In the genomic region with DNA sequence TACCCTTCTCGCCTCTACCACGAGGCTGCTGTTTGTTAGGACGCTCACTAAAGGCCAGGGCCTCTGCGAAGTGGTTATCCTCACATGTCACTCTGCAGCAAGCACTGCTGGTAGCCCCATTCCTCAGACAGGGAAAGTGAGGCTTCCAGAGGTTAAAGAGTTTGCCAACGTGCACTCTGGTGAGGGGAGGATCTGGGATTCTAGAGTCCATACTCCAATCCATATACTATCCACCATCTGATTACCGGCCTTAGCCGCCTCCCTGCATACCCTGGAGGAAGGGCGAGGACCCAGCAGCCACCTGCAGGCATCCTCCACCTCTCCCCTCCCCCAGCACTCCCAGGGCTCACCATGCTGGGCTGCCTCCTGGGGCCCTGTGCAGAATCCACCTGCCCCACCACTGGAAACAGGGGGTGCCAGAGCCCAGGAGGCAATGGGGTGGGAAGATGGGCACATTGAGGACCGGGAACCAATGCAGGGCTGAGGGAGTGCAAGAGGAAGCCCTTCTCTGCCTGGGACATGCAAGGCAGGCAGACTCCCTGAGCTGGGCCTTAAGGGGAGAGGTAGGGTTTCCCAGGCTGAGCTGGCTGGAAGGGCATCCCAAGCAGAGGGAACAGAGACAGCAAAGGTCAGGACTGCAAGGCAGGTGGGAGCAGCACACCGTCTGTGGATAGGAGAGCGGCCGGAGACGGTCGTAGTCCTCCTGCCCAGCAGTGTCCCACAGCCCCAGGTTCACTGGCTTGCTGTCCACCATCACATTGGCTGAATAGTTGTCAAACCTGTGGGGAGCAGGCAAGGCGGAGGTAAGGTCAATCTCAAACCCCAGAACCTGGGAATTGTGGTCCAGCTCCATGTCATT, we compare ENCODE assay signal across 17 cellular contexts. TPM values are rescaled to one million over a fixed set of nuclear protein-coding genes. Genes with fewer than 3 reads are reported as not detected.
DNase-seq lines count a peak whose midpoint lies in the region; ATAC-seq lines count a peak whose summit lies in the region.
"Had no signal": no experiment of that assay in that cellular context is flagged by ENCODE, and none has a peak within 500 bp of the region (broad histone marks: within the 10 kb centered on the region; RNA-seq: fewer than 3 reads in every experiment).

No MANE protein-coding gene starts in this region.

- H3K4me1 Mint-ChIP-seq in T-cell = peaks cover 94 to 99% (median 96%) of the 10 kb centered on the region in 3 donors
- peaks cover 87 to 89% of the 10 kb centered on the region in 2 donors for H3K4me1 Mint-ChIP-seq in effector memory CD8-positive, alpha-beta T cell (ENCODE audit: low read depth in 2 of 2)
- H3K4me1 Mint-ChIP-seq in stimulated activated naive CD8-positive, alpha-beta T cell treated with anti-CD3 and anti-CD28 coated beads, Interleukin-15, amount 100 ng/mL, for 72 hours = peaks cover 100% of the 10 kb centered on the region

- H3K4me3 Mint-ChIP-seq in T-cell = peak overlapping the region in 2 of 3 donors; percentile 57 to 97
- peak overlapping the region; percentile 82 to 83 for H3K4me3 Mint-ChIP-seq in effector memory CD8-positive, alpha-beta T cell
- H3K4me3 Mint-ChIP-seq in stimulated activated naive CD8-positive, alpha-beta T cell treated with anti-CD3 and anti-CD28 coated beads, Interleukin-15, amount 100 ng/mL, for 72 hours = peak overlapping the region; percentile 71 to 76

- H3K27me3 Mint-ChIP-seq in T-cell = no peaks in the 10 kb centered on the region
- no peaks in the 10 kb centered on the region for H3K27me3 Mint-ChIP-seq in effector memory CD8-positive, alpha-beta T cell
- no peaks in the 10 kb centered on the region for H3K27me3 Mint-ChIP-seq in stimulated activated naive CD8-positive, alpha-beta T cell treated with anti-CD3 and anti-CD28 coated beads, Interleukin-15, amount 100 ng/mL, for 72 hours

- H3K36me3 Mint-ChIP-seq in T-cell = peaks cover 37% of the 10 kb centered on the region
- peaks cover 88% of the 10 kb centered on the region for H3K36me3 Mint-ChIP-seq in effector memory CD8-positive, alpha-beta T cell (ENCODE audit: insufficient read depth)

- peak overlapping the region; percentile 97 to 99 for H3K27ac Mint-ChIP-seq in T-cell
- peak overlapping the region; percentile 98 to 99 for H3K27ac Mint-ChIP-seq in effector memory CD8-positive, alpha-beta T cell
- H3K27ac Mint-ChIP-seq in stimulated activated naive CD8-positive, alpha-beta T cell treated with anti-CD3 and anti-CD28 coated beads, Interleukin-15, amount 100 ng/mL, for 72 hours = peak overlapping the region; percentile 49 to 94

- no peaks in the 10 kb centered on the region for H3K9me3 Mint-ChIP-seq in T-cell
- no peaks in the 10 kb centered on the region for H3K9me3 Mint-ChIP-seq in effector memory CD8-positive, alpha-beta T cell
- H3K9me3 Mint-ChIP-seq in stimulated activated naive CD8-positive, alpha-beta T cell treated with anti-CD3 and anti-CD28 coated beads, Interleukin-15, amount 100 ng/mL, for 72 hours = no peaks in the 10 kb centered on the region

- no peak for ATAC-seq in T-cell (replicated peaks in 1 of 4)
- no peak for ATAC-seq in effector memory CD8-positive, alpha-beta T cell (replicated peaks)
- no peak for ATAC-seq in stimulated activated naive CD8-positive, alpha-beta T cell treated with anti-CD3 and anti-CD28 coated beads, Interleukin-15, amount 100 ng/mL, for 72 hours
- ATAC-seq: left cardiac atrium, upper lobe of right lung had no signal

- POLR2A ChIA-PET in T-cell (lab: Charles Lee) = no interaction called here

- CTCF ChIA-PET in T-cell (lab: Charles Lee) = interaction anchor here in 1 of 2 donors (5.5 kb wide), 1 partner anchor 12 kb away, joined by 26 read pairs; the partner anchor contains the start of gene RAC2

- peak; percentile 70 for DNase-seq in activated CD8-positive, alpha-beta memory T cell treated with anti-CD3 and anti-CD28 coated beads for 24 hours
- no peak for DNase-seq in activated CD8-positive, alpha-beta memory T cell treated with anti-CD3 and anti-CD28 coated beads, Interleukin-2, amount 50 U/mL, for 4 hours
- DNase-seq in T-cell (peak in 1 of 34 experiments; percentile 23), SW480 (ENCODE audit: low spot score) (no peak), inferior parietal cortex (ENCODE audit: extremely low spot score) (no peak), HK-2 (ENCODE audit: unreplicated experiment) (no peak)
- DNase-seq in effector memory CD8-positive, alpha-beta T cell = no peak
- peak in 1 of 2 donors; percentile 25 for DNase-seq in stimulated activated naive CD8-positive, alpha-beta T cell treated with anti-CD3 and anti-CD28 coated beads, Interleukin-15, amount 100 ng/mL, for 72 hours
- DNase-seq: DMS153, left cardiac atrium, NCI-H1417 treated with DMSO at 0.1 percent for 48 hours, RPMI8226 had no signal

RNA-seq across cellular contexts. Expression of gene RAC2, which starts 11.7 kb away (rescaled TPM):
- total RNA-seq in T-cell = 100 to 1,000 TPM; 353 to 413 (median 385) TPM

RNA-seq across cellular contexts. Expression of gene SSTR3, which starts 20.1 kb away (rescaled TPM):
- total RNA-seq in T-cell = 1 to 10 TPM; 4.6 to 8.7 (median 5.3) TPM
- total RNA-seq: endothelial cell of umbilical vein, left cardiac atrium, NCI-H460, skeletal muscle tissue, upper lobe of right lung had no signal

RNA-seq across cellular contexts. Expression of gene C1QTNF6, which starts 44.3 kb away (rescaled TPM):
- total RNA-seq in T-cell = 10 to 100 TPM in 4 of 5 donors, 1 to 10 TPM in 1; 9.0 to 26.4 (median 22.0) TPM

RNA-seq across cellular contexts. Expression of gene CYTH4, which starts 49.9 kb away (rescaled TPM):
- 100 to 1,000 TPM; 146 to 181 (median 151) TPM for total RNA-seq in T-cell
- total RNA-seq: endothelial cell of umbilical vein, H1, NCI-H460 had no signal
